In genomic region chr5:149409268-149409948, GRCh38 we compare ENCODE assay signal across 1 cellular context.
A peak's percentile ranks its signal among the peaks of the same experiment; 100 is the strongest.
TF ChIP-seq lines count a peak whose summit lies in the region.

No MANE protein-coding gene starts in this region.

TF ChIP-seq in IMR-90, 13 proteins besides CTCF, POLR2A, EP300 and RAD21 (continued from another document):
- TF ChIP-seq USF2 (IDR thresholded peaks at IDR 0.05; ENCODE audit: low read depth, low read length) (no peak), CHD1 (IDR thresholded peaks at IDR 0.05; ENCODE audit: low read depth, low read length) (no peak), MAFK (IDR thresholded peaks at IDR 0.05; ENCODE audit: low read depth, low read length) (no peak), ELK1 (IDR thresholded peaks at IDR 0.05; ENCODE audit: borderline replicate concordance, low read depth, low read length) (no peak), RFX5 (IDR thresholded peaks at IDR 0.05; ENCODE audit: low read depth, low read length) (no peak), CEBPB (IDR thresholded peaks at IDR 0.05; ENCODE audit: low read depth, low read length) (peak; percentile 67), RCOR1 (IDR thresholded peaks at IDR 0.05; ENCODE audit: insufficient replicate concordance, low read length) (no peak)
TF ChIP-seq in IMR-90: peak in this region for 1.
